18 cellular contexts compared by ENCODE assay signal in the genomic region with DNA sequence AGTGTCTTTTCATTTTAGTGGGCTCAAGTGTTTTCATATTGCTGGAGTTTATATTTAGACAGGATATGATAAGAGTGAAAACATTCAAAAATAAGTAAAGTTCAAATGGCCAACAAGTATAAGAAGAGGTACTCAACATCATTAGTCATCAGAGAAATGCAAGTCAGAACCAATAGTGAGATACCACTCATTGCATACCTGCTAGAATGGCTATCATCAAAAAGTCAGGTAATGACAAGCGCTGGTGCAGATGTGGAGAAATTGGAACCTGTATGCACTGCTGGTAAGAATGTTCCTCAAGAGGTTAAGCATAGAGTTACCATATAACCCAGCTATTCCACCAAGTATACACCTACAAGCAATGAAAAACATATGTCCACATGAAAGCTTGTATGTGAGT.
"Had no signal": no experiment of that assay in that cellular context is flagged by ENCODE, and none has a peak within 500 bp of the region (broad histone marks: within the 10 kb centered on the region; RNA-seq: fewer than 3 reads in every experiment).

No MANE protein-coding gene starts in this region.

- H3K27me3 ChIP-seq: dorsolateral prefrontal cortex, esophagus squamous epithelium, ovary, right atrium auricular region, sigmoid colon had no signal

- H3K27ac Mint-ChIP-seq: mesothelial cell of epicardium, natural killer cell had no signal

- H3K9me3 Mint-ChIP-seq: mesothelial cell of epicardium, natural killer cell, neural crest cell had no signal

- H3K9me3 ChIP-seq: esophagus squamous epithelium, ovary, right atrium auricular region, sigmoid colon had no signal

- H3K4me3 Mint-ChIP-seq: mesothelial cell of epicardium, natural killer cell had no signal

- H3K4me1 ChIP-seq: right atrium auricular region, sigmoid colon had no signal

- H3K4me3 ChIP-seq: dorsolateral prefrontal cortex, esophagus squamous epithelium, ovary, right atrium auricular region, sigmoid colon, skin epidermis had no signal

- H3K36me3 ChIP-seq: ovary, right atrium auricular region had no signal

- ATAC-seq: left colon, natural killer cell had no signal

- H3K27ac ChIP-seq: dorsolateral prefrontal cortex, esophagus squamous epithelium, ovary, right atrium auricular region, sigmoid colon had no signal

- DNase-seq: cortex of kidney; dorsolateral prefrontal cortex; effector CD8-positive, alpha-beta T cell; esophagus squamous epithelium; foreskin fibroblast; left colon; natural killer cell; nucleus accumbens; ovary; sigmoid colon; stimulated activated CD4-positive, alpha-beta T cell treated with anti-CD3 and anti-CD28 coated beads, Interleukin-2, amount 100 ng/mL, for 24 hours; stimulated activated CD4-positive, alpha-beta T cell treated with anti-CD3 and anti-CD28 coated beads, Interleukin-4, amount 100 ng/mL, for 4 hours; stimulated activated naive CD4-positive, alpha-beta T cell treated with Interleukin-2 at 50 U/mL for 16 hours; trophoblast cell had no signal

- H3K4me1 Mint-ChIP-seq: natural killer cell had no signal
